In the genomic region with DNA sequence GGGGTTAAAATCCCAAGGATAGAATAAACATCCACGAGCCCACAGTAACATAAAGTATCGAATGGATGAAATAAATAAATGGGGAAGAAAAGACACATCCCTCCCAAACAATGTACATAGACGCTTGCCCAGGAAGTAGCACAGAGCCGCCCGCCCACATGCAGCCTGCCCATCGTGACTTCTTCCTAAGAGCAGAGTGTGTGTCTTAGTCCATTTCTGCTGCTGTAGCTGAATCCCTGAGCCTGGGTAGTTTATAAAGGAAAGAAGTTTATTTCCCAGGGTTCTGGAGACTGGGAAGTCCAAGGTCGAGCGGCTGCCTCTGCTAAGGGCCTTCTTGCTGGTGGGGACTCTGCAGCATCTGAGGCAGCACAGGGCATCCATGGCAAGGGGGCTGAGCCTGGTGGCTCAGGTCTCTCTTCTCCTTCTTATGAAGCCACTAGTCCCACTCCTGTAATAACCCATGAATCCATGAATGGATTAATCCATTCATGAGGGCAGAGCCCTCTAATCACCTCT, we compare ENCODE assay signal across 28 cellular contexts.
"Had no signal": no experiment of that assay in that cellular context is flagged by ENCODE, and none has a peak within 500 bp of the region (broad histone marks: within the 10 kb centered on the region; RNA-seq: fewer than 3 reads in every experiment).

No MANE protein-coding gene starts in this region.

- H3K4me1 Mint-ChIP-seq: neural progenitor cell had no signal

- H3K36me3 Mint-ChIP-seq: natural killer cell treated with Interleukin-12 subunit alpha and Interleukin-12 subunit beta and Interleukin-15 and Interleukin-18, amount 100 ng/mL, for 72 hours; neural progenitor cell; stimulated activated naive B cell treated with anti-CD40 and anti-IgM and Interleukin-4, amounts not matched to agents 10 μg/mL and 1 μg/mL and 100 μg/mL, for 72 hours had no signal

- H3K4me3 ChIP-seq: esophagus squamous epithelium, heart right ventricle, lung, neural progenitor cell, prostate gland, right atrium auricular region, skin epidermis, spleen, thoracic aorta, tibial nerve, upper lobe of left lung had no signal

- H3K9ac ChIP-seq: neural progenitor cell had no signal

- H3K4me3 Mint-ChIP-seq: effector memory CD8-positive, alpha-beta T cell; memory B cell; natural killer cell treated with Interleukin-12 subunit alpha and Interleukin-12 subunit beta and Interleukin-15 and Interleukin-18, amount 100 ng/mL, for 72 hours; neural progenitor cell; stimulated activated naive B cell treated with anti-CD40 and anti-IgM and Interleukin-4, amounts not matched to agents 10 μg/mL and 1 μg/mL and 100 μg/mL, for 72 hours; stimulated activated naive CD8-positive, alpha-beta T cell treated with anti-CD3 and anti-CD28 coated beads, Interleukin-15, Interleukin-2, amounts not matched to agents 100 ng/mL and 50 ng/mL, for 24 hours had no signal

- H3K4me1 ChIP-seq: esophagus squamous epithelium, heart right ventricle, neural progenitor cell, prostate gland, right atrium auricular region, tibial nerve, upper lobe of left lung had no signal

- H3K4me2 ChIP-seq: neural progenitor cell had no signal

- H3K9me3 ChIP-seq: esophagus squamous epithelium, prostate gland had no signal

- H3K27me3 ChIP-seq: neural progenitor cell, right atrium auricular region, tibial nerve, upper lobe of left lung had no signal

- H3K27me3 Mint-ChIP-seq: natural killer cell treated with Interleukin-12 subunit alpha and Interleukin-12 subunit beta and Interleukin-15 and Interleukin-18, amount 100 ng/mL, for 72 hours; stimulated activated naive CD8-positive, alpha-beta T cell treated with anti-CD3 and anti-CD28 coated beads, Interleukin-15, Interleukin-2, amounts not matched to agents 100 ng/mL and 50 ng/mL, for 24 hours had no signal

- H3K36me3 ChIP-seq: esophagus squamous epithelium, heart right ventricle, neural progenitor cell, prostate gland, right atrium auricular region, spleen, thoracic aorta, tibial nerve, upper lobe of left lung had no signal

- H2AFZ ChIP-seq: neural progenitor cell had no signal

- H3K27ac ChIP-seq: esophagus squamous epithelium, heart right ventricle, neural progenitor cell, prostate gland, right atrium auricular region, skin epidermis, spleen, thoracic aorta, tibial nerve, upper lobe of left lung had no signal

- ATAC-seq: effector memory CD8-positive, alpha-beta T cell; heart right ventricle; left ventricle myocardium superior; natural killer cell treated with Interleukin-12 subunit alpha and Interleukin-12 subunit beta and Interleukin-15 and Interleukin-18, amount 100 ng/mL, for 72 hours; stimulated activated naive B cell treated with anti-CD40 and anti-IgM and Interleukin-4, amounts not matched to agents 10 μg/mL and 1 μg/mL and 100 μg/mL, for 72 hours had no signal

- H3K9me3 Mint-ChIP-seq: effector memory CD8-positive, alpha-beta T cell; natural killer cell treated with Interleukin-12 subunit alpha and Interleukin-12 subunit beta and Interleukin-15 and Interleukin-18, amount 100 ng/mL, for 72 hours; stimulated activated naive CD8-positive, alpha-beta T cell treated with anti-CD3 and anti-CD28 coated beads, Interleukin-15, Interleukin-2, amounts not matched to agents 100 ng/mL and 50 ng/mL, for 24 hours had no signal

- DNase-seq: cortex of kidney; effector memory CD8-positive, alpha-beta T cell; erythroblast; esophagus squamous epithelium; foreskin melanocyte; glutamatergic neuron; heart right ventricle; hippocampal formation; kidney glomerular epithelial cell; left ventricle myocardium superior; naive B cell; spleen; stimulated activated CD4-positive, alpha-beta T cell treated with anti-CD3 and anti-CD28 coated beads, Interleukin-2, amount 100 ng/mL, for 48 hours; stimulated activated naive B cell treated with anti-CD40 and anti-IgM and Interleukin-4, amounts not matched to agents 10 μg/mL and 1 μg/mL and 100 μg/mL, for 72 hours; upper lobe of left lung had no signal

- H3K27ac Mint-ChIP-seq: effector memory CD8-positive, alpha-beta T cell; memory B cell; natural killer cell treated with Interleukin-12 subunit alpha and Interleukin-12 subunit beta and Interleukin-15 and Interleukin-18, amount 100 ng/mL, for 72 hours; neural progenitor cell; stimulated activated naive B cell treated with anti-CD40 and anti-IgM and Interleukin-4, amounts not matched to agents 10 μg/mL and 1 μg/mL and 100 μg/mL, for 72 hours; stimulated activated naive CD8-positive, alpha-beta T cell treated with anti-CD3 and anti-CD28 coated beads, Interleukin-15, Interleukin-2, amounts not matched to agents 100 ng/mL and 50 ng/mL, for 24 hours had no signal

- FAIRE-seq: endometrium, islet of Langerhans, urothelium cell line had no signal
